ENCODE assay signal across 1 cellular context in genomic region chr2:215680605-215681598, GRCh38.
A peak's percentile ranks its signal among the peaks of the same experiment; 100 is the strongest.
TF ChIP-seq lines count a peak whose summit lies in the region.

No MANE protein-coding gene starts in this region.

TF ChIP-seq in HepG2, 621 proteins besides CTCF, POLR2A, EP300 and RAD21 (continued from another document and continues in another):
- TF ChIP-seq, protein P1, sequence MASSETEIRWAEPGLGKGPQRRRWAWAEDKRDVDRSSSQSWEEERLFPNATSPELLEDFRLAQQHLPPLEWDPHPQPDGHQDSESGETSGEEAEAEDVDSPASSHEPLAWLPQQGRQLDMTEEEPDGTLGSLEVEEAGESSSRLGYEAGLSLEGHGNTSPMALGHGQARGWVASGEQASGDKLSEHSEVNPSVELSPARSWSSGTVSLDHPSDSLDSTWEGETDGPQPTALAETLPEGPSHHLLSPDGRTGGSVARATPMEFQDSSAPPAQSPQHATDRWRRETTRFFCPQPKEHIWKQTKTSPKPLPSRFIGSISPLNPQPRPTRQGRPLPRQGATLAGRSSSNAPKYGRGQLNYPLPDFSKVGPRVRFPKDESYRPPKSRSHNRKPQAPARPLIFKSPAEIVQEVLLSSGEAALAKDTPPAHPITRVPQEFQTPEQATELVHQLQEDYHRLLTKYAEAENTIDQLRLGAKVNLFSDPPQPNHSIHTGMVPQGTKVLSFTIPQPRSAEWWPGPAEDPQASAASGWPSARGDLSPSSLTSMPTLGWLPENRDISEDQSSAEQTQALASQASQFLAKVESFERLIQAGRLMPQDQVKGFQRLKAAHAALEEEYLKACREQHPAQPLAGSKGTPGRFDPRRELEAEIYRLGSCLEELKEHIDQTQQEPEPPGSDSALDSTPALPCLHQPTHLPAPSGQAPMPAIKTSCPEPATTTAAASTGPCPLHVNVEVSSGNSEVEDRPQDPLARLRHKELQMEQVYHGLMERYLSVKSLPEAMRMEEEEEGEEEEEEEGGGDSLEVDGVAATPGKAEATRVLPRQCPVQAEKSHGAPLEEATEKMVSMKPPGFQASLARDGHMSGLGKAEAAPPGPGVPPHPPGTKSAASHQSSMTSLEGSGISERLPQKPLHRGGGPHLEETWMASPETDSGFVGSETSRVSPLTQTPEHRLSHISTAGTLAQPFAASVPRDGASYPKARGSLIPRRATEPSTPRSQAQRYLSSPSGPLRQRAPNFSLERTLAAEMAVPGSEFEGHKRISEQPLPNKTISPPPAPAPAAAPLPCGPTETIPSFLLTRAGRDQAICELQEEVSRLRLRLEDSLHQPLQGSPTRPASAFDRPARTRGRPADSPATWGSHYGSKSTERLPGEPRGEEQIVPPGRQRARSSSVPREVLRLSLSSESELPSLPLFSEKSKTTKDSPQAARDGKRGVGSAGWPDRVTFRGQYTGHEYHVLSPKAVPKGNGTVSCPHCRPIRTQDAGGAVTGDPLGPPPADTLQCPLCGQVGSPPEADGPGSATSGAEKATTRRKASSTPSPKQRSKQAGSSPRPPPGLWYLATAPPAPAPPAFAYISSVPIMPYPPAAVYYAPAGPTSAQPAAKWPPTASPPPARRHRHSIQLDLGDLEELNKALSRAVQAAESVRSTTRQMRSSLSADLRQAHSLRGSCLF (CRISPR knock-in tag; IDR thresholded peaks at IDR 0.05; ENCODE audit: borderline replicate concordance) = no peak
- TF ChIP-seq ONECUT2 (CRISPR knock-in tag; IDR thresholded peaks at IDR 0.05) (peak; percentile 81), SOX13 (IDR thresholded peaks at IDR 0.05) (peak; percentile 91), SOX13 (CRISPR knock-in tag; conservative IDR thresholded peaks at IDR 0.05 in 1 of 2, IDR thresholded peaks at IDR 0.05 in 1 of 2) (peak in 1 of 2 experiments; percentile 92; a peak in 2 of 4 replicates), IRF1 (CRISPR knock-in tag; IDR thresholded peaks at IDR 0.05; ENCODE audit: low read depth) (peak; percentile 77; the same call in 1 of the 2 replicates), POLR2AphosphoS2 (IDR thresholded peaks at IDR 0.05; ENCODE audit: low read depth, low read length) (no peak), ZNF83 (CRISPR knock-in tag; IDR thresholded peaks at IDR 0.05; ENCODE audit: borderline replicate concordance) (no peak), PRMT3 (CRISPR knock-in tag; IDR thresholded peaks at IDR 0.05; ENCODE audit: borderline replicate concordance, low read depth) (no peak), ZNF572 (CRISPR knock-in tag; IDR thresholded peaks at IDR 0.05) (no peak), TCF12 (IDR thresholded peaks at IDR 0.05) (no peak), TCF12 (CRISPR knock-in tag; IDR thresholded peaks at IDR 0.05) (peak; percentile 100), DZIP1 (CRISPR knock-in tag; IDR thresholded peaks at IDR 0.05) (no peak), ZFAT (CRISPR knock-in tag; conservative IDR thresholded peaks at IDR 0.05) (no peak), SNAPC2 (CRISPR knock-in tag; IDR thresholded peaks at IDR 0.05) (peak; percentile 69; the same call in 1 of the 2 replicates), FOSL1 (CRISPR knock-in tag; IDR thresholded peaks at IDR 0.05; ENCODE audit: borderline replicate concordance) (peak; percentile 78; the same call in 1 of the 2 replicates), RBFOX2 (IDR thresholded peaks at IDR 0.05; ENCODE audit: low read depth, low read length) (peak; percentile 65), ATF2 (CRISPR knock-in tag; IDR thresholded peaks at IDR 0.05) (peak; percentile 97), TP53 (CRISPR knock-in tag; conservative IDR thresholded peaks at IDR 0.05) (no peak), NFE2L1 (CRISPR knock-in tag; IDR thresholded peaks at IDR 0.05; ENCODE audit: borderline replicate concordance) (no peak), ZNF737 (CRISPR knock-in tag; IDR thresholded peaks at IDR 0.05; ENCODE audit: borderline replicate concordance) (no peak), IRX3 (CRISPR knock-in tag; IDR thresholded peaks at IDR 0.05; ENCODE audit: borderline replicate concordance, low read depth) (no peak), HHEX (CRISPR knock-in tag; IDR thresholded peaks at IDR 0.05) (peak; percentile 80), TRAFD1 (CRISPR knock-in tag; IDR thresholded peaks at IDR 0.05; ENCODE audit: borderline replicate concordance) (no peak)
- TF ChIP-seq, protein P2, sequence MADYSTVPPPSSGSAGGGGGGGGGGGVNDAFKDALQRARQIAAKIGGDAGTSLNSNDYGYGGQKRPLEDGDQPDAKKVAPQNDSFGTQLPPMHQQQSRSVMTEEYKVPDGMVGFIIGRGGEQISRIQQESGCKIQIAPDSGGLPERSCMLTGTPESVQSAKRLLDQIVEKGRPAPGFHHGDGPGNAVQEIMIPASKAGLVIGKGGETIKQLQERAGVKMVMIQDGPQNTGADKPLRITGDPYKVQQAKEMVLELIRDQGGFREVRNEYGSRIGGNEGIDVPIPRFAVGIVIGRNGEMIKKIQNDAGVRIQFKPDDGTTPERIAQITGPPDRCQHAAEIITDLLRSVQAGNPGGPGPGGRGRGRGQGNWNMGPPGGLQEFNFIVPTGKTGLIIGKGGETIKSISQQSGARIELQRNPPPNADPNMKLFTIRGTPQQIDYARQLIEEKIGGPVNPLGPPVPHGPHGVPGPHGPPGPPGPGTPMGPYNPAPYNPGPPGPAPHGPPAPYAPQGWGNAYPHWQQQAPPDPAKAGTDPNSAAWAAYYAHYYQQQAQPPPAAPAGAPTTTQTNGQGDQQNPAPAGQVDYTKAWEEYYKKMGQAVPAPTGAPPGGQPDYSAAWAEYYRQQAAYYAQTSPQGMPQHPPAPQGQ (CRISPR knock-in tag; IDR thresholded peaks at IDR 0.05; ENCODE audit: borderline replicate concordance) = no peak
- TF ChIP-seq, protein P3, sequence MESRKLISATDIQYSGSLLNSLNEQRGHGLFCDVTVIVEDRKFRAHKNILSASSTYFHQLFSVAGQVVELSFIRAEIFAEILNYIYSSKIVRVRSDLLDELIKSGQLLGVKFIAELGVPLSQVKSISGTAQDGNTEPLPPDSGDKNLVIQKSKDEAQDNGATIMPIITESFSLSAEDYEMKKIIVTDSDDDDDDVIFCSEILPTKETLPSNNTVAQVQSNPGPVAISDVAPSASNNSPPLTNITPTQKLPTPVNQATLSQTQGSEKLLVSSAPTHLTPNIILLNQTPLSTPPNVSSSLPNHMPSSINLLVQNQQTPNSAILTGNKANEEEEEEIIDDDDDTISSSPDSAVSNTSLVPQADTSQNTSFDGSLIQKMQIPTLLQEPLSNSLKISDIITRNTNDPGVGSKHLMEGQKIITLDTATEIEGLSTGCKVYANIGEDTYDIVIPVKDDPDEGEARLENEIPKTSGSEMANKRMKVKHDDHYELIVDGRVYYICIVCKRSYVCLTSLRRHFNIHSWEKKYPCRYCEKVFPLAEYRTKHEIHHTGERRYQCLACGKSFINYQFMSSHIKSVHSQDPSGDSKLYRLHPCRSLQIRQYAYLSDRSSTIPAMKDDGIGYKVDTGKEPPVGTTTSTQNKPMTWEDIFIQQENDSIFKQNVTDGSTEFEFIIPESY (CRISPR knock-in tag; IDR thresholded peaks at IDR 0.05) = no peak; the same call in 1 of the 2 replicates
- TF ChIP-seq, protein P4, sequence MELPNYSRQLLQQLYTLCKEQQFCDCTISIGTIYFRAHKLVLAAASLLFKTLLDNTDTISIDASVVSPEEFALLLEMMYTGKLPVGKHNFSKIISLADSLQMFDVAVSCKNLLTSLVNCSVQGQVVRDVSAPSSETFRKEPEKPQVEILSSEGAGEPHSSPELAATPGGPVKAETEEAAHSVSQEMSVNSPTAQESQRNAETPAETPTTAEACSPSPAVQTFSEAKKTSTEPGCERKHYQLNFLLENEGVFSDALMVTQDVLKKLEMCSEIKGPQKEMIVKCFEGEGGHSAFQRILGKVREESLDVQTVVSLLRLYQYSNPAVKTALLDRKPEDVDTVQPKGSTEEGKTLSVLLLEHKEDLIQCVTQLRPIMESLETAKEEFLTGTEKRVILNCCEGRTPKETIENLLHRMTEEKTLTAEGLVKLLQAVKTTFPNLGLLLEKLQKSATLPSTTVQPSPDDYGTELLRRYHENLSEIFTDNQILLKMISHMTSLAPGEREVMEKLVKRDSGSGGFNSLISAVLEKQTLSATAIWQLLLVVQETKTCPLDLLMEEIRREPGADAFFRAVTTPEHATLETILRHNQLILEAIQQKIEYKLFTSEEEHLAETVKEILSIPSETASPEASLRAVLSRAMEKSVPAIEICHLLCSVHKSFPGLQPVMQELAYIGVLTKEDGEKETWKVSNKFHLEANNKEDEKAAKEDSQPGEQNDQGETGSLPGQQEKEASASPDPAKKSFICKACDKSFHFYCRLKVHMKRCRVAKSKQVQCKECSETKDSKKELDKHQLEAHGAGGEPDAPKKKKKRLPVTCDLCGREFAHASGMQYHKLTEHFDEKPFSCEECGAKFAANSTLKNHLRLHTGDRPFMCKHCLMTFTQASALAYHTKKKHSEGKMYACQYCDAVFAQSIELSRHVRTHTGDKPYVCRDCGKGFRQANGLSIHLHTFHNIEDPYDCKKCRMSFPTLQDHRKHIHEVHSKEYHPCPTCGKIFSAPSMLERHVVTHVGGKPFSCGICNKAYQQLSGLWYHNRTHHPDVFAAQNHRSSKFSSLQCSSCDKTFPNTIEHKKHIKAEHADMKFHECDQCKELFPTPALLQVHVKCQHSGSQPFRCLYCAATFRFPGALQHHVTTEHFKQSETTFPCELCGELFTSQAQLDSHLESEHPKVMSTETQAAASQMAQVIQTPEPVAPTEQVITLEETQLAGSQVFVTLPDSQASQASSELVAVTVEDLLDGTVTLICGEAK (IDR thresholded peaks at IDR 0.05) = no peak
- TF ChIP-seq, protein P4 (CRISPR knock-in tag; IDR thresholded peaks at IDR 0.05) = no peak; the same call in 1 of the 2 replicates
